30 cellular contexts compared by ENCODE assay signal in the genomic region with DNA sequence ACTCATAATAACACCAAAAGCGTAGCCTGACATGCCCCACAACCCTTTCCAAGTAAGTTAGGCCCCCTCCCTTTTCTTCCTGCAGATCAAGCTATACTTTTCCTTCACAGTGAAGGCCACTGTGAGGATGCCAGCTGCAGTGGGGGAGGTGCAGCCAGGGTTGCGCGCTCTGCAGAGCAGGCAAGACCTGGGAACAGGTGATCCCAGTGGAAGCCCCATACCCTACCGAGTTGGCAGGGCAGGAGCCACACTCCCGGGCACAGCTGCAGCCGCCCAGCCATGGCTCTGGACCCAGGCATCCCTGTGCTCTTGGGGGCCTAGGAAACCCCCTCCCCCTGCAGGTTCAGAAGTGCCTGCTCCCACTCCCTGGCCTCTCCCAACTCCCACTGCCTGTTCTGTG.
"Had no signal": no experiment of that assay in that cellular context is flagged by ENCODE, and none has a peak within 500 bp of the region (broad histone marks: within the 10 kb centered on the region; RNA-seq: fewer than 3 reads in every experiment).

No MANE protein-coding gene starts in this region.

- H3K36me3 Mint-ChIP-seq: activated naive CD4-positive, alpha-beta T cell treated with anti-CD3 and anti-CD28 coated beads, Interleukin-2, amount 50 U/mL, for 72 hours had no signal

- ATAC-seq: activated naive CD4-positive, alpha-beta T cell treated with anti-CD3 and anti-CD28 coated beads, Interleukin-2, amount 50 U/mL, for 72 hours; foreskin keratinocyte; mucosa of descending colon; sciatic nerve had no signal

- H3K4me3 ChIP-seq: adrenal gland, esophagus muscularis mucosa, left ventricle myocardium inferior, lung, mucosa of descending colon, ovary, skin epidermis, thoracic aorta had no signal

- H3K27me3 ChIP-seq: adrenal gland, brain microvascular endothelial cell, esophagus muscularis mucosa, foreskin keratinocyte, neutrophil, ovary had no signal

- H3K4me1 Mint-ChIP-seq: activated CD4-positive, alpha-beta memory T cell treated with anti-CD3 and anti-CD28 coated beads, Interleukin-2, amount 10 ng/mL, durations not matched to agents 7 days and 5 days; endodermal cell; nephron had no signal

- H3K27ac Mint-ChIP-seq: activated CD4-positive, alpha-beta memory T cell treated with anti-CD3 and anti-CD28 coated beads, Interleukin-2, amount 10 ng/mL, durations not matched to agents 7 days and 5 days; activated CD4-positive, alpha-beta T cell treated with anti-CD3 and anti-CD28 coated beads, Interleukin-2, amount 10 ng/mL, durations not matched to agents 7 days and 5 days; activated naive CD4-positive, alpha-beta T cell treated with anti-CD3 and anti-CD28 coated beads, Interleukin-2, amount 50 U/mL, for 72 hours; endodermal cell; nephron; progenitor cell of endocrine pancreas; stimulated activated naive CD8-positive, alpha-beta T cell treated with anti-CD3 and anti-CD28 coated beads, Interleukin-15, Interleukin-2, amounts not matched to agents 100 ng/mL and 50 ng/mL, for 24 hours had no signal

- H3K36me3 ChIP-seq: ovary had no signal

- H3K27me3 Mint-ChIP-seq: activated CD4-positive, alpha-beta memory T cell treated with anti-CD3 and anti-CD28 coated beads, Interleukin-2, amount 10 ng/mL, durations not matched to agents 7 days and 5 days; activated CD4-positive, alpha-beta T cell treated with anti-CD3 and anti-CD28 coated beads, Interleukin-2, amount 10 ng/mL, durations not matched to agents 7 days and 5 days; progenitor cell of endocrine pancreas; stimulated activated naive CD8-positive, alpha-beta T cell treated with anti-CD3 and anti-CD28 coated beads, Interleukin-15, Interleukin-2, amounts not matched to agents 100 ng/mL and 50 ng/mL, for 24 hours had no signal

- FAIRE-seq: astrocyte, islet of Langerhans, TTC549, urothelium cell line had no signal

- H3K9me3 Mint-ChIP-seq: activated CD4-positive, alpha-beta memory T cell treated with anti-CD3 and anti-CD28 coated beads, Interleukin-2, amount 10 ng/mL, durations not matched to agents 7 days and 5 days; activated CD4-positive, alpha-beta T cell treated with anti-CD3 and anti-CD28 coated beads, Interleukin-2, amount 10 ng/mL, durations not matched to agents 7 days and 5 days; activated naive CD4-positive, alpha-beta T cell treated with anti-CD3 and anti-CD28 coated beads, Interleukin-2, amount 50 U/mL, for 72 hours; endodermal cell; nephron; stimulated activated naive CD8-positive, alpha-beta T cell treated with anti-CD3 and anti-CD28 coated beads, Interleukin-15, Interleukin-2, amounts not matched to agents 100 ng/mL and 50 ng/mL, for 24 hours had no signal

- DNase-seq: activated CD4-positive, alpha-beta memory T cell treated with anti-CD3 and anti-CD28 coated beads, Interleukin-2, amount 10 ng/mL, durations not matched to agents 7 days and 5 days; activated CD4-positive, alpha-beta T cell treated with anti-CD3 and anti-CD28 coated beads for 1 hour; activated CD4-positive, alpha-beta T cell treated with anti-CD3 and anti-CD28 coated beads, Interleukin-2, amount 10 ng/mL, durations not matched to agents 7 days and 5 days; activated naive CD4-positive, alpha-beta T cell; activated T-cell treated with anti-CD3 and anti-CD28 coated beads, Interleukin-2, amount 50 U/mL, for 48 hours; adrenal gland; brain microvascular endothelial cell; endodermal cell; foreskin keratinocyte; left ventricle myocardium inferior; mucosa of descending colon; ovary; stimulated activated CD4-positive, alpha-beta T cell treated with anti-CD3 and anti-CD28 coated beads, Interleukin-12 subunit alpha, Interleukin-12 subunit beta, amount 100 ng/mL, for 4 hours; stimulated activated CD4-positive, alpha-beta T cell treated with anti-CD3 and anti-CD28 coated beads, Interleukin-4, amount 100 ng/mL, for 1 hour; T-helper 9 cell; trophoblast cell had no signal

- H3K4me3 Mint-ChIP-seq: activated CD4-positive, alpha-beta memory T cell treated with anti-CD3 and anti-CD28 coated beads, Interleukin-2, amount 10 ng/mL, durations not matched to agents 7 days and 5 days; activated CD4-positive, alpha-beta T cell treated with anti-CD3 and anti-CD28 coated beads, Interleukin-2, amount 10 ng/mL, durations not matched to agents 7 days and 5 days; endodermal cell; nephron; stimulated activated naive CD8-positive, alpha-beta T cell treated with anti-CD3 and anti-CD28 coated beads, Interleukin-15, Interleukin-2, amounts not matched to agents 100 ng/mL and 50 ng/mL, for 24 hours had no signal

- H3K4me1 ChIP-seq: esophagus muscularis mucosa, foreskin keratinocyte, left ventricle myocardium inferior had no signal

- H3K27ac ChIP-seq: brain microvascular endothelial cell, esophagus muscularis mucosa, foreskin keratinocyte, left ventricle myocardium inferior, ovary, skin epidermis, thoracic aorta had no signal

- H3K9me3 ChIP-seq: adrenal gland, esophagus muscularis mucosa, left ventricle myocardium inferior, mucosa of descending colon, neutrophil, ovary, thoracic aorta had no signal
